In genomic region chr3:123685780-123686179, GRCh38 we compare ENCODE assay signal across 9 cellular contexts.
"Had no signal": no experiment of that assay in that cellular context is flagged by ENCODE, and none has a peak within 500 bp of the region (broad histone marks: within the 10 kb centered on the region; RNA-seq: fewer than 3 reads in every experiment).

No MANE protein-coding gene starts in this region.

- H3K36me3 Mint-ChIP-seq: activated naive CD4-positive, alpha-beta T cell treated with anti-CD3 and anti-CD28 coated beads, Interleukin-2, amount 50 U/mL, for 24 hours had no signal

- H3K9me3 ChIP-seq: gastrocnemius medialis, right lobe of liver had no signal

- H3K27ac ChIP-seq: right lobe of liver had no signal

- H3K4me1 Mint-ChIP-seq: activated naive CD4-positive, alpha-beta T cell treated with anti-CD3 and anti-CD28 coated beads, Interleukin-2, amount 50 U/mL, for 24 hours had no signal

- H3K27me3 Mint-ChIP-seq: activated naive CD4-positive, alpha-beta T cell treated with anti-CD3 and anti-CD28 coated beads, Interleukin-2, amount 50 U/mL, for 24 hours had no signal

- DNase-seq: activated CD4-positive, alpha-beta T cell treated with anti-CD3 and anti-CD28 coated beads, Interleukin-2, amount 50 U/mL, for 1 hour; activated CD4-positive, CD25-positive, alpha-beta regulatory T cell; activated T-cell treated with anti-CD3 and anti-CD28 coated beads for 4 hours; gastrocnemius medialis; right lobe of liver; stimulated activated CD4-positive, alpha-beta T cell treated with anti-CD3 and anti-CD28 coated beads, Interleukin-12 subunit alpha, Interleukin-12 subunit beta, amount 100 ng/mL, for 4 hours; stimulated activated naive CD4-positive, alpha-beta T cell treated with Interleukin-2 at 50 U/mL for 16 hours; T-helper 17 cell had no signal

- H3K9me3 Mint-ChIP-seq: activated naive CD4-positive, alpha-beta T cell treated with anti-CD3 and anti-CD28 coated beads, Interleukin-2, amount 50 U/mL, for 24 hours had no signal

- ATAC-seq: gastrocnemius medialis, right lobe of liver, T-helper 17 cell had no signal

- H3K4me1 ChIP-seq: gastrocnemius medialis, right lobe of liver had no signal

- H3K4me3 Mint-ChIP-seq: activated naive CD4-positive, alpha-beta T cell treated with anti-CD3 and anti-CD28 coated beads, Interleukin-2, amount 50 U/mL, for 24 hours; T-helper 17 cell had no signal

- H3K27ac Mint-ChIP-seq: activated naive CD4-positive, alpha-beta T cell treated with anti-CD3 and anti-CD28 coated beads, Interleukin-2, amount 50 U/mL, for 24 hours; T-helper 17 cell had no signal

- H3K36me3 ChIP-seq: gastrocnemius medialis had no signal

- H3K27me3 ChIP-seq: gastrocnemius medialis, right lobe of liver had no signal

- H3K4me3 ChIP-seq: gastrocnemius medialis, right lobe of liver had no signal
